Comparison of ENCODE assay signal across 1 cellular context in the genomic region with DNA sequence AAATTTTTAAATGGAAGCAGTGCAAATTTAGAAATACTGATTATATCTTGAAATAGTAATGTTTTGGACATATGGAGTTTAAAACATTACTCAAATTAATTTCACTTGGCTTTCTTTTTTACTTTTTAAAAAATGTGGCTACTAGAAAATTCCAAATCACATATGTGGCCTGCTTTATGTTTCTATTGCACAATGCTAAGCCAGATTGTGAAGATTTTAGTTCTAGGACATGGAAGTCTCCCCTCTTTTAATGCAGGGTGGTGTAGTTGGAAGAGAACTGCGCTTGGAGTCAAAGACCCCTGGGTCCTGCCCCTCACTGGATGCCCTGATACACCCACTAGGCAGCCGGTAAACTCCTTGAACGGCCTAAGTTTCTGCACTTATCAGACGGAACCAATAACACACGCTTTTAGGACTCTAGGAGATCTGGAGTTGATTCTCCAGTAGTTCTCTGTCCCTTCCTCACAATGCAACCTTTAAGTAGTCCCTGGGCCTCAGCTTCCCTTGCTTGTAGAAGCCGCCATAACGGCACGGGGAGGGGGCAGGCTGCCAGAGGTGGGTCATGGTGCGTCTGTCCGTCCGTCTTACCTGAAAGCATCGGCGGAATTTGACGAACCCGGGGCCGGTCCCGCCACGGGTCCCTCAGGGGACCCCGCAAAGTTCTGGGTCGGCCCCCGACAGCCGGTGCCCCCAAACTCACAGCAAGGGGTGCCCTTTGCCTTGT.
TF ChIP-seq lines count a peak whose summit lies in the region.

No MANE protein-coding gene starts in this region.

TF ChIP-seq in H1, 55 proteins besides CTCF, POLR2A, EP300 and RAD21:
- TF ChIP-seq TEAD4 (IDR thresholded peaks at IDR 0.05; ENCODE audit: low read depth, low read length) (no peak), GTF2F1 (IDR thresholded peaks at IDR 0.05; ENCODE audit: borderline replicate concordance, low read depth, low read length) (no peak), ZNF274 (IDR thresholded peaks at IDR 0.05; ENCODE audit: borderline replicate concordance, extremely low read depth, low read length) (no peak), NANOG (IDR thresholded peaks at IDR 0.05; ENCODE audit: insufficient read depth, low read depth, low read length, poor library complexity, severe bottlenecking) (no peak), SIX5 (IDR thresholded peaks at IDR 0.05; ENCODE audit: low read depth, low read length) (no peak), KDM4A (IDR thresholded peaks at IDR 0.05; ENCODE audit: low read depth, low read length, severe bottlenecking) (peak; percentile 17), BRCA1 (IDR thresholded peaks at IDR 0.05; ENCODE audit: low read depth, low read length) (no peak), GABPA (IDR thresholded peaks at IDR 0.05; ENCODE audit: borderline replicate concordance, insufficient read depth, low read length) (no peak), PHF8 (conservative IDR thresholded peaks at IDR 0.05; ENCODE audit: low read depth, low read length) (peak; percentile 20; the same call in 1 of the 2 replicates), JUND (IDR thresholded peaks at IDR 0.05; ENCODE audit: low read length) (no peak), ATF3 (IDR thresholded peaks at IDR 0.05; ENCODE audit: insufficient read depth, low read depth, low read length) (no peak), JUN (IDR thresholded peaks at IDR 0.05; ENCODE audit: low read depth, low read length) (no peak), HDAC6 (IDR thresholded peaks at IDR 0.05; ENCODE audit: low read depth, low read length) (no peak), CTBP2 (IDR thresholded peaks at IDR 0.05; ENCODE audit: borderline replicate concordance, insufficient read depth, insufficient read length, low read length) (no peak), TAF1 (IDR thresholded peaks at IDR 0.05; ENCODE audit: low read depth, low read length) (no peak; the same call in 1 of the 2 replicates), BCL11A (IDR thresholded peaks at IDR 0.05; ENCODE audit: low read depth in 2 of 2, low read length in 2 of 2) (no peak), SUZ12 (IDR thresholded peaks at IDR 0.05; ENCODE audit: low read length) (no peak), NRF1 (IDR thresholded peaks at IDR 0.05; ENCODE audit: low read depth, low read length) (no peak), EGR1 (IDR thresholded peaks at IDR 0.05; ENCODE audit: borderline replicate concordance, low read depth, low read length) (no peak), POU5F1 (IDR thresholded peaks at IDR 0.05; ENCODE audit: low read depth, low read length) (no peak), ASH2L (IDR thresholded peaks at IDR 0.05; ENCODE audit: low read length) (peak; percentile 63), SP1 (IDR thresholded peaks at IDR 0.05; ENCODE audit: low read depth, low read length) (no peak), ATF2 (IDR thresholded peaks at IDR 0.05; ENCODE audit: low read length) (no peak), SP4 (IDR thresholded peaks at IDR 0.05; ENCODE audit: low read length) (no peak; the same call in 1 of the 2 replicates), MAFK (IDR thresholded peaks at IDR 0.05; ENCODE audit: low read depth, low read length) (no peak), RBBP5 (IDR thresholded peaks at IDR 0.05; ENCODE audit: borderline replicate concordance, low read depth, low read length) (peak; percentile 70; the same call in 1 of the 2 replicates), CHD2 (IDR thresholded peaks at IDR 0.05; ENCODE audit: low read length) (0 out of 2 replicates have a peak, but pooled peaks have one; percentile 30), KDM5A (IDR thresholded peaks at IDR 0.05; ENCODE audit: low read length) (no peak), HDAC2 (IDR thresholded peaks at IDR 0.05; ENCODE audit: borderline replicate concordance in 1 of 2, low read depth in 2 of 2, low read length in 2 of 2) (no peak), CREB1 (IDR thresholded peaks at IDR 0.05) (no peak), RNF2 (IDR thresholded peaks at IDR 0.05; ENCODE audit: borderline replicate concordance, low read depth, low read length, missing control alignments, poor library complexity, severe bottlenecking) (no peak), RFX5 (IDR thresholded peaks at IDR 0.05; ENCODE audit: borderline replicate concordance, low read depth, low read length) (no peak), SIN3A (conservative IDR thresholded peaks at IDR 0.05 in 1 of 2, IDR thresholded peaks at IDR 0.05 in 1 of 2; ENCODE audit: low read depth in 1 of 2, low read length in 2 of 2) (no peak), CHD1 (IDR thresholded peaks at IDR 0.05; ENCODE audit: low read depth, low read length) (no peak), SP2 (IDR thresholded peaks at IDR 0.05; ENCODE audit: low read length) (no peak), TAF7 (optimal IDR thresholded peaks at IDR 0.05; ENCODE audit: borderline replicate concordance, low read depth, low read length) (no peak), CBX5 (IDR thresholded peaks at IDR 0.05; ENCODE audit: low read depth, low read length) (no peak), CEBPB (IDR thresholded peaks at IDR 0.05; ENCODE audit: low read depth, low read length) (no peak), KDM1A (IDR thresholded peaks at IDR 0.05; ENCODE audit: borderline replicate concordance, low read length) (no peak), YY1 (IDR thresholded peaks at IDR 0.05; ENCODE audit: low read depth, low read length) (peak; percentile 86), SIRT6 (IDR thresholded peaks at IDR 0.05; ENCODE audit: low read length) (no peak), TCF12 (IDR thresholded peaks at IDR 0.05; ENCODE audit: low read depth, low read length) (no peak), POLR2AphosphoS5 (IDR thresholded peaks at IDR 0.05; ENCODE audit: low read depth, low read length) (no peak), SAP30 (IDR thresholded peaks at IDR 0.05; ENCODE audit: insufficient read depth, insufficient replicate concordance, low read length) (no peak), FOSL1 (IDR thresholded peaks at IDR 0.05; ENCODE audit: insufficient read depth, low read depth, low read length) (no peak), RXRA (IDR thresholded peaks at IDR 0.05; ENCODE audit: insufficient read depth, low read depth, low read length) (no peak), CBX8 (IDR thresholded peaks at IDR 0.05; ENCODE audit: borderline replicate concordance, low read depth, low read length) (no peak), USF2 (IDR thresholded peaks at IDR 0.05; ENCODE audit: low read length) (no peak)
- TF ChIP-seq, protein P1, sequence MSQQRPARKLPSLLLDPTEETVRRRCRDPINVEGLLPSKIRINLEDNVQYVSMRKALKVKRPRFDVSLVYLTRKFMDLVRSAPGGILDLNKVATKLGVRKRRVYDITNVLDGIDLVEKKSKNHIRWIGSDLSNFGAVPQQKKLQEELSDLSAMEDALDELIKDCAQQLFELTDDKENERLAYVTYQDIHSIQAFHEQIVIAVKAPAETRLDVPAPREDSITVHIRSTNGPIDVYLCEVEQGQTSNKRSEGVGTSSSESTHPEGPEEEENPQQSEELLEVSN (IDR thresholded peaks at IDR 0.05), result no peak
- TF ChIP-seq, protein P2, sequence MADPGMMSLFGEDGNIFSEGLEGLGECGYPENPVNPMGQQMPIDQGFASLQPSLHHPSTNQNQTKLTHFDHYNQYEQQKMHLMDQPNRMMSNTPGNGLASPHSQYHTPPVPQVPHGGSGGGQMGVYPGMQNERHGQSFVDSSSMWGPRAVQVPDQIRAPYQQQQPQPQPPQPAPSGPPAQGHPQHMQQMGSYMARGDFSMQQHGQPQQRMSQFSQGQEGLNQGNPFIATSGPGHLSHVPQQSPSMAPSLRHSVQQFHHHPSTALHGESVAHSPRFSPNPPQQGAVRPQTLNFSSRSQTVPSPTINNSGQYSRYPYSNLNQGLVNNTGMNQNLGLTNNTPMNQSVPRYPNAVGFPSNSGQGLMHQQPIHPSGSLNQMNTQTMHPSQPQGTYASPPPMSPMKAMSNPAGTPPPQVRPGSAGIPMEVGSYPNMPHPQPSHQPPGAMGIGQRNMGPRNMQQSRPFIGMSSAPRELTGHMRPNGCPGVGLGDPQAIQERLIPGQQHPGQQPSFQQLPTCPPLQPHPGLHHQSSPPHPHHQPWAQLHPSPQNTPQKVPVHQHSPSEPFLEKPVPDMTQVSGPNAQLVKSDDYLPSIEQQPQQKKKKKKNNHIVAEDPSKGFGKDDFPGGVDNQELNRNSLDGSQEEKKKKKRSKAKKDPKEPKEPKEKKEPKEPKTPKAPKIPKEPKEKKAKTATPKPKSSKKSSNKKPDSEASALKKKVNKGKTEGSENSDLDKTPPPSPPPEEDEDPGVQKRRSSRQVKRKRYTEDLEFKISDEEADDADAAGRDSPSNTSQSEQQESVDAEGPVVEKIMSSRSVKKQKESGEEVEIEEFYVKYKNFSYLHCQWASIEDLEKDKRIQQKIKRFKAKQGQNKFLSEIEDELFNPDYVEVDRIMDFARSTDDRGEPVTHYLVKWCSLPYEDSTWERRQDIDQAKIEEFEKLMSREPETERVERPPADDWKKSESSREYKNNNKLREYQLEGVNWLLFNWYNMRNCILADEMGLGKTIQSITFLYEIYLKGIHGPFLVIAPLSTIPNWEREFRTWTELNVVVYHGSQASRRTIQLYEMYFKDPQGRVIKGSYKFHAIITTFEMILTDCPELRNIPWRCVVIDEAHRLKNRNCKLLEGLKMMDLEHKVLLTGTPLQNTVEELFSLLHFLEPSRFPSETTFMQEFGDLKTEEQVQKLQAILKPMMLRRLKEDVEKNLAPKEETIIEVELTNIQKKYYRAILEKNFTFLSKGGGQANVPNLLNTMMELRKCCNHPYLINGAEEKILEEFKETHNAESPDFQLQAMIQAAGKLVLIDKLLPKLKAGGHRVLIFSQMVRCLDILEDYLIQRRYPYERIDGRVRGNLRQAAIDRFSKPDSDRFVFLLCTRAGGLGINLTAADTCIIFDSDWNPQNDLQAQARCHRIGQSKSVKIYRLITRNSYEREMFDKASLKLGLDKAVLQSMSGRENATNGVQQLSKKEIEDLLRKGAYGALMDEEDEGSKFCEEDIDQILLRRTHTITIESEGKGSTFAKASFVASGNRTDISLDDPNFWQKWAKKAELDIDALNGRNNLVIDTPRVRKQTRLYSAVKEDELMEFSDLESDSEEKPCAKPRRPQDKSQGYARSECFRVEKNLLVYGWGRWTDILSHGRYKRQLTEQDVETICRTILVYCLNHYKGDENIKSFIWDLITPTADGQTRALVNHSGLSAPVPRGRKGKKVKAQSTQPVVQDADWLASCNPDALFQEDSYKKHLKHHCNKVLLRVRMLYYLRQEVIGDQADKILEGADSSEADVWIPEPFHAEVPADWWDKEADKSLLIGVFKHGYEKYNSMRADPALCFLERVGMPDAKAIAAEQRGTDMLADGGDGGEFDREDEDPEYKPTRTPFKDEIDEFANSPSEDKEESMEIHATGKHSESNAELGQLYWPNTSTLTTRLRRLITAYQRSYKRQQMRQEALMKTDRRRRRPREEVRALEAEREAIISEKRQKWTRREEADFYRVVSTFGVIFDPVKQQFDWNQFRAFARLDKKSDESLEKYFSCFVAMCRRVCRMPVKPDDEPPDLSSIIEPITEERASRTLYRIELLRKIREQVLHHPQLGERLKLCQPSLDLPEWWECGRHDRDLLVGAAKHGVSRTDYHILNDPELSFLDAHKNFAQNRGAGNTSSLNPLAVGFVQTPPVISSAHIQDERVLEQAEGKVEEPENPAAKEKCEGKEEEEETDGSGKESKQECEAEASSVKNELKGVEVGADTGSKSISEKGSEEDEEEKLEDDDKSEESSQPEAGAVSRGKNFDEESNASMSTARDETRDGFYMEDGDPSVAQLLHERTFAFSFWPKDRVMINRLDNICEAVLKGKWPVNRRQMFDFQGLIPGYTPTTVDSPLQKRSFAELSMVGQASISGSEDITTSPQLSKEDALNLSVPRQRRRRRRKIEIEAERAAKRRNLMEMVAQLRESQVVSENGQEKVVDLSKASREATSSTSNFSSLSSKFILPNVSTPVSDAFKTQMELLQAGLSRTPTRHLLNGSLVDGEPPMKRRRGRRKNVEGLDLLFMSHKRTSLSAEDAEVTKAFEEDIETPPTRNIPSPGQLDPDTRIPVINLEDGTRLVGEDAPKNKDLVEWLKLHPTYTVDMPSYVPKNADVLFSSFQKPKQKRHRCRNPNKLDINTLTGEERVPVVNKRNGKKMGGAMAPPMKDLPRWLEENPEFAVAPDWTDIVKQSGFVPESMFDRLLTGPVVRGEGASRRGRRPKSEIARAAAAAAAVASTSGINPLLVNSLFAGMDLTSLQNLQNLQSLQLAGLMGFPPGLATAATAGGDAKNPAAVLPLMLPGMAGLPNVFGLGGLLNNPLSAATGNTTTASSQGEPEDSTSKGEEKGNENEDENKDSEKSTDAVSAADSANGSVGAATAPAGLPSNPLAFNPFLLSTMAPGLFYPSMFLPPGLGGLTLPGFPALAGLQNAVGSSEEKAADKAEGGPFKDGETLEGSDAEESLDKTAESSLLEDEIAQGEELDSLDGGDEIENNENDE (IDR thresholded peaks at IDR 0.05; ENCODE audit: insufficient replicate concordance, low read length), result no peak
